In genomic region chr1:154657547-154657946, GRCh38 we compare ENCODE assay signal across 1 cellular context.
TF ChIP-seq lines count a peak whose summit lies in the region.

No MANE protein-coding gene starts in this region.

TF ChIP-seq in GM23338, 12 proteins besides CTCF, POLR2A, EP300 and RAD21 (continued from another document):
- TF ChIP-seq ZNF462 (CRISPR knock-in tag; IDR thresholded peaks at IDR 0.05), result no peak
- no peak for TF ChIP-seq JUNB (IDR thresholded peaks at IDR 0.05; ENCODE audit: unreplicated experiment)
TF ChIP-seq in GM23338: peak in this region for 0.
